In the genomic region with DNA sequence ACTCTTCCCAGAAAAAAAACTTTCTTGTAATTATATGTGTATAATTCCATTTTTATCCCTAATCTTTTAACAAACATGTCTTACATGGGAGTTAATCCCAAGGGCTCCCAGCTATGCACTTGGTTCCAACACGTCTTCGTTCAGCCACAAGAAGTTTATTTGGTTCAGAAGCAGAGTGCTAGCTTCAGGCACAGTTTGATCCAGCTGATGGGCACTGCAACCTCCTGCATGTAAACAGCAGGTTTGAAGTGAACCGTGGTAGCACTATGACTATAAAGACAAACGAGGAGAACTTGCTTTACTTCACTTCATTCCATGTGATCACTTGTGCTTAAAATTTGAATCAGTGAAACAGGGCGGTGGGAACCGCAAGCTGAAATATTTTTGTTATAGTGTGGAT, we compare ENCODE assay signal across 37 cellular contexts. TPM values are rescaled to one million over a fixed set of nuclear protein-coding genes. Genes with fewer than 3 reads are reported as not detected.
"Had no signal": no experiment of that assay in that cellular context is flagged by ENCODE, and none has a peak within 500 bp of the region (broad histone marks: within the 10 kb centered on the region; RNA-seq: fewer than 3 reads in every experiment).

No MANE protein-coding gene starts in this region.

- H3K27me3 Mint-ChIP-seq: activated CD4-positive, alpha-beta T cell treated with anti-CD3 and anti-CD28 coated beads, Interleukin-2, amount 10 ng/mL, durations not matched to agents 24 days and 14 days; activated CD8-positive, alpha-beta T cell treated with anti-CD3 and anti-CD28 coated beads for 36 hours; activated naive CD4-positive, alpha-beta T cell treated with anti-CD3 and anti-CD28 coated beads, Interleukin-2, amount 50 U/mL, for 24 hours; activated naive CD8-positive, alpha-beta T cell treated with anti-CD3 and anti-CD28 coated beads, Interleukin-2, amount 10 ng/mL, durations not matched to agents 7 days and 5 days; central memory CD8-positive, alpha-beta T cell had no signal

- H3K4me3 Mint-ChIP-seq: activated CD4-positive, alpha-beta T cell treated with anti-CD3 and anti-CD28 coated beads, Interleukin-2, amount 10 ng/mL, durations not matched to agents 24 days and 14 days; activated CD8-positive, alpha-beta T cell treated with anti-CD3 and anti-CD28 coated beads for 36 hours; activated naive CD4-positive, alpha-beta T cell treated with anti-CD3 and anti-CD28 coated beads, Interleukin-2, amount 50 U/mL, for 24 hours; activated naive CD8-positive, alpha-beta T cell treated with anti-CD3 and anti-CD28 coated beads, Interleukin-2, amount 10 ng/mL, durations not matched to agents 7 days and 5 days; central memory CD8-positive, alpha-beta T cell had no signal

- ATAC-seq: activated CD8-positive, alpha-beta T cell treated with anti-CD3 and anti-CD28 coated beads for 36 hours; PC-3; SK-N-SH treated with all-trans-retinoic acid at 6 μM for 48 hours had no signal

- DNase-seq: activated CD4-positive, alpha-beta T cell treated with anti-CD3 and anti-CD28 coated beads, Interleukin-2, amount 10 ng/mL, durations not matched to agents 24 days and 14 days; activated CD4-positive, alpha-beta T cell treated with anti-CD3 and anti-CD28 coated beads, Interleukin-2, amount 50 U/mL, for 4 hours; activated CD8-positive, alpha-beta T cell treated with anti-CD3 and anti-CD28 coated beads for 36 hours; activated gamma-delta T cell; activated naive CD4-positive, alpha-beta T cell treated with Interleukin-2 at 50 U/mL for 16 hours; activated naive CD8-positive, alpha-beta T cell treated with anti-CD3 and anti-CD28 coated beads, Interleukin-2, amount 10 ng/mL, durations not matched to agents 7 days and 5 days; activated T-cell treated with anti-CD3 and anti-CD28 coated beads, Interleukin-2, amount 50 U/mL, for 1 hour; amygdala; Kasumi-1; KG1; MM.1S; MV-4-11; NCI-H1092; NCI-H1436 treated with DMSO at 0.1 percent for 48 hours; NCI-H1694 treated with DMSO at 0.1 percent for 48 hours; NCI-H2029 treated with DMSO at 0.1 percent for 48 hours; NCI-H2107; NCI-H2171; NCI-H510A; NCI-H526; NCI-H748 treated with DMSO at 0.1 percent for 48 hours; NK-92 treated with Interleukin-12 subunit alpha and Interleukin-12 subunit beta, amount 100 ng/mL, for 24 hours; PC-3; Peyer's patch; RPMI8226; SHP77 treated with DMSO at 0.1 percent for 48 hours; T-helper 1 cell; T-helper 2 cell; T-helper 9 cell had no signal

- H3K27me3 ChIP-seq: ascending aorta, cardiac muscle cell, Peyer's patch, SJSA1 had no signal

- H3K27ac Mint-ChIP-seq: activated CD4-positive, alpha-beta T cell treated with anti-CD3 and anti-CD28 coated beads, Interleukin-2, amount 10 ng/mL, durations not matched to agents 24 days and 14 days; activated CD8-positive, alpha-beta T cell treated with anti-CD3 and anti-CD28 coated beads for 36 hours; activated naive CD4-positive, alpha-beta T cell treated with anti-CD3 and anti-CD28 coated beads, Interleukin-2, amount 50 U/mL, for 24 hours; activated naive CD8-positive, alpha-beta T cell treated with anti-CD3 and anti-CD28 coated beads, Interleukin-2, amount 10 ng/mL, durations not matched to agents 7 days and 5 days; activated T-helper 2 cell treated with anti-CD3 and anti-CD28 coated beads, Interferon-gamma antibody, Interleukin-2, Interleukin-4, amounts not matched to agents 10 μg/mL and 5 μg/mL and 100 μg/mL, durations not matched to agents 14 hours and 24 hours and 36 hours had no signal

- H3K36me3 ChIP-seq: ascending aorta, cardiac muscle cell, Peyer's patch, SJSA1 had no signal

- H3K9me3 ChIP-seq: ascending aorta, Peyer's patch, SJSA1 had no signal

- H3K4me3 ChIP-seq: ascending aorta, cardiac muscle cell, Peyer's patch, SJSA1 had no signal

- H3K4me1 Mint-ChIP-seq: central memory CD8-positive, alpha-beta T cell had no signal

- H3K36me3 Mint-ChIP-seq: activated naive CD8-positive, alpha-beta T cell treated with anti-CD3 and anti-CD28 coated beads, Interleukin-2, amount 10 ng/mL, durations not matched to agents 7 days and 5 days had no signal

- H3K27ac ChIP-seq: ascending aorta, cardiac muscle cell, SJSA1, VCaP had no signal

- H3K4me1 ChIP-seq: ascending aorta, Peyer's patch, SJSA1 had no signal

- H3K9me3 Mint-ChIP-seq: activated CD4-positive, alpha-beta T cell treated with anti-CD3 and anti-CD28 coated beads, Interleukin-2, amount 10 ng/mL, durations not matched to agents 24 days and 14 days; activated CD8-positive, alpha-beta T cell treated with anti-CD3 and anti-CD28 coated beads for 36 hours; activated naive CD4-positive, alpha-beta T cell treated with anti-CD3 and anti-CD28 coated beads, Interleukin-2, amount 50 U/mL, for 24 hours; activated naive CD8-positive, alpha-beta T cell treated with anti-CD3 and anti-CD28 coated beads, Interleukin-2, amount 10 ng/mL, durations not matched to agents 7 days and 5 days; activated T-helper 2 cell treated with anti-CD3 and anti-CD28 coated beads, Interferon-gamma antibody, Interleukin-2, Interleukin-4, amounts not matched to agents 10 μg/mL and 5 μg/mL and 100 μg/mL, durations not matched to agents 14 hours and 24 hours and 36 hours; central memory CD8-positive, alpha-beta T cell had no signal

RNA-seq across cellular contexts. Expression of a gene that starts 29.8 kb away (rescaled TPM):
- total RNA-seq: activated T-helper 2 cell treated with anti-CD3 and anti-CD28 coated beads, Interferon-gamma antibody, Interleukin-2, Interleukin-4, amounts not matched to agents 10 μg/mL and 5 μg/mL and 100 μg/mL, durations not matched to agents 14 hours and 24 hours and 36 hours; SJSA1 had no signal
